25 cellular contexts compared by ENCODE assay signal in genomic region chr18:12890964-12891363, GRCh38.
"Had no signal": no experiment of that assay in that cellular context is flagged by ENCODE, and none has a peak within 500 bp of the region (broad histone marks: within the 10 kb centered on the region; RNA-seq: fewer than 3 reads in every experiment).

No MANE protein-coding gene starts in this region.

- H3K27me3 ChIP-seq: hepatocyte, upper lobe of left lung had no signal

- H3K9me3 ChIP-seq: gastroesophageal sphincter, pancreas, prostate gland, sigmoid colon, upper lobe of left lung had no signal

- ATAC-seq: activated naive CD4-positive, alpha-beta T cell treated with anti-CD3 and anti-CD28 coated beads, Interleukin-2, amount 50 U/mL, for 72 hours; activated T-cell treated with anti-CD3 and anti-CD28 coated beads, Interleukin-2, amount 50 U/mL, for 72 hours; gastroesophageal sphincter; stimulated activated memory B cell treated with anti-CD40 and anti-IgM and Interleukin-4, amounts not matched to agents 10 μg/mL and 1 μg/mL and 100 μg/mL, for 72 hours had no signal

- DNase-seq: activated CD4-positive, alpha-beta T cell treated with anti-CD3 and anti-CD28 coated beads for 4 hours; activated CD4-positive, alpha-beta T cell treated with anti-CD3 and anti-CD28 coated beads, Interleukin-2, amount 50 U/mL, for 4 hours; activated naive CD4-positive, alpha-beta T cell; activated T-cell treated with anti-CD3 and anti-CD28 coated beads for 4 hours; activated T-cell treated with anti-CD3 and anti-CD28 coated beads, Interleukin-2, amount 50 U/mL, for 72 hours; anterior cingulate cortex; effector CD8-positive, alpha-beta T cell; islet precursor cell; mammary epithelial cell; naive B cell; nucleus accumbens; pancreas; retina; sigmoid colon; small intestine; stimulated activated CD4-positive, alpha-beta T cell treated with anti-CD3 and anti-CD28 coated beads, Interleukin-4, amount 100 ng/mL, for 4 hours; stimulated activated CD8-positive, alpha-beta memory T cell treated with anti-CD3 and anti-CD28 coated beads, Interleukin-4, amount 100 ng/mL, for 48 hours; stimulated activated naive CD8-positive, alpha-beta T cell treated with anti-CD3 and anti-CD28 coated beads, Interleukin-15, amount 100 ng/mL, for 72 hours; substantia nigra; upper lobe of left lung had no signal

- H3K4me3 ChIP-seq: gastroesophageal sphincter, hepatocyte, pancreas, prostate gland, sigmoid colon, upper lobe of left lung had no signal

- H3K27ac ChIP-seq: gastroesophageal sphincter, hepatocyte, pancreas, prostate gland, sigmoid colon, upper lobe of left lung had no signal

- H3K4me2 ChIP-seq: hepatocyte had no signal

- H3K36me3 ChIP-seq: gastroesophageal sphincter, pancreas, prostate gland, sigmoid colon, upper lobe of left lung had no signal

- H2AFZ ChIP-seq: hepatocyte had no signal

- H3K4me1 ChIP-seq: gastroesophageal sphincter, pancreas, prostate gland, sigmoid colon, upper lobe of left lung had no signal
